8 cellular contexts compared by ENCODE assay signal in genomic region chr1:244863491-244864252, GRCh38. TPM values are rescaled to one million over a fixed set of nuclear protein-coding genes. Genes with fewer than 3 reads are reported as not detected.
DNase-seq lines count a peak whose midpoint lies in the region; ATAC-seq and TF ChIP-seq lines count a peak whose summit lies in the region.

No MANE protein-coding gene starts in this region.

- H3K36me3 ChIP-seq in gastrocnemius medialis: peaks cover 0 to 22% of the 10 kb centered on the region in 2 donors

- H3K4me1 ChIP-seq in gastrocnemius medialis: peaks cover 50 to 51% of the 10 kb centered on the region in 2 donors

- no peak for TF ChIP-seq CTCF in gastrocnemius medialis (IDR thresholded peaks at IDR 0.05 in 4 of 5, conservative IDR thresholded peaks at IDR 0.05 in 1 of 5)

- H3K4me1 Mint-ChIP-seq in activated T-helper 17 cell treated with anti-CD3 and anti-CD28 coated beads, Interleukin-2, amount 50 U/mL, for 72 hours: peaks cover 20% of the 10 kb centered on the region

- in situ Hi-C loops in gastrocnemius medialis (cut with MboI; ENCODE audit: low sequenced_read_pairs in 4 of 4): loop anchor here (10.0 to 25.0 kb wide), 4 partner anchors 99 to 1601 kb away; partner anchors contain the start of genes CEP170 (in 1 of the 4) and SDCCAG8 (in 1 of the 4)

- H3K4me3 Mint-ChIP-seq in activated T-helper 17 cell treated with anti-CD3 and anti-CD28 coated beads, Interleukin-2, amount 50 U/mL, for 72 hours: peak overlapping the region; percentile 95

- ATAC-seq in HG03469 (IDR thresholded peaks at IDR 0.05; ENCODE audit: unreplicated experiment) (peak; percentile 0), left cardiac atrium (peak; percentile 10 to 19), gastrocnemius medialis (peak; percentile 5 to 8)
- ATAC-seq in activated T-helper 17 cell treated with anti-CD3 and anti-CD28 coated beads, Interleukin-2, amount 50 U/mL, for 72 hours (replicated peaks): peak; percentile 6

- H3K27ac Mint-ChIP-seq in activated T-helper 17 cell treated with anti-CD3 and anti-CD28 coated beads, Interleukin-2, amount 50 U/mL, for 72 hours: peak overlapping the region; percentile 97

- no peaks in the 10 kb centered on the region for H3K9me3 ChIP-seq in gastrocnemius medialis

- DNase-seq in activated gamma-delta T cell (lab: John Stamatoyannopoulos, UW): peak; percentile 32
- DNase-seq in activated gamma-delta T cell treated with Interleukin-2 at 50 U/mL for 16 hours: no peak
- DNase-seq in left cardiac atrium: peak; percentile 57
- peak; percentile 23 to 37 for DNase-seq in gastrocnemius medialis
- no peak for DNase-seq in NCI-H187 treated with DMSO at 0.1 percent for 48 hours (lab: John Stamatoyannopoulos, UW)
- no peak for DNase-seq in NAMALWA (ENCODE audit: low spot score)

- H3K36me3 Mint-ChIP-seq in activated T-helper 17 cell treated with anti-CD3 and anti-CD28 coated beads, Interleukin-2, amount 50 U/mL, for 72 hours (ENCODE audit: low read depth): peaks cover 61% of the 10 kb centered on the region

- intact Hi-C loops in left cardiac atrium (cut with DNase I) (loop anchor here in 1 of 2 donors (1.0 to 5.0 kb wide), 3 partner anchors 29 to 179 kb away; partner anchors contain the start of gene COX20), gastrocnemius medialis (cut with DNase I; ENCODE audit: low total_unique reads) (loop anchor here (1.0 to 10.0 kb wide), 8 partner anchors 28 to 1609 kb away; partner anchors contain the start of genes CEP170, COX20, DESI2 and SDCCAG8)

- H3K4me3 ChIP-seq in gastrocnemius medialis: peak overlapping the region; percentile 82 to 92 (median 86)

- H3K27me3 Mint-ChIP-seq in activated T-helper 17 cell treated with anti-CD3 and anti-CD28 coated beads, Interleukin-2, amount 50 U/mL, for 72 hours: no peaks in the 10 kb centered on the region

- TF ChIP-seq POLR2A in gastrocnemius medialis (IDR thresholded peaks at IDR 0.05): peak in 1 of 2 donors; percentile 36

- peak overlapping the region; percentile 93 to 100 (median 100) for H3K27ac ChIP-seq in gastrocnemius medialis

- no peaks in the 10 kb centered on the region for H3K27me3 ChIP-seq in gastrocnemius medialis

- no peaks in the 10 kb centered on the region for H3K9me3 Mint-ChIP-seq in activated T-helper 17 cell treated with anti-CD3 and anti-CD28 coated beads, Interleukin-2, amount 50 U/mL, for 72 hours

RNA-seq across cellular contexts. Expression of gene HNRNPU, which starts 0.7 kb away (rescaled TPM):
- 100 to 1,000 TPM; 336 to 438 TPM for total RNA-seq in activated T-helper 17 cell treated with anti-CD3 and anti-CD28 coated beads, Interleukin-2, amount 50 U/mL, for 72 hours
- total RNA-seq in left cardiac atrium: 100 to 1,000 TPM; 167 to 204 TPM
- total RNA-seq in gastrocnemius medialis: 100 to 1,000 TPM; 167 to 243 (median 207) TPM

RNA-seq across cellular contexts. Expression of gene COX20, which starts 28.2 kb away (rescaled TPM):
- total RNA-seq in activated T-helper 17 cell treated with anti-CD3 and anti-CD28 coated beads, Interleukin-2, amount 50 U/mL, for 72 hours: 10 to 100 TPM; 38.7 to 43.1 TPM
- 10 to 100 TPM; 61.2 to 73.1 TPM for total RNA-seq in left cardiac atrium
- total RNA-seq in gastrocnemius medialis: 10 to 100 TPM; 22.7 to 72.0 (median 35.4) TPM

Comparison
In these comparisons a context has a peak if more than half of its experiments do, and no peak if none do; other contexts are left out.
1. DNase-seq: peak in activated gamma-delta T cell (single experiment), left cardiac atrium (single experiment) and gastrocnemius medialis (2 of 2); none in activated gamma-delta T cell treated with Interleukin-2 at 50 U/mL for 16 hours (single experiment), NCI-H187 treated with DMSO at 0.1 percent for 48 hours (single experiment) and NAMALWA (single experiment).
2. Peak in every context shown above with its lines, with median percentiles within 50 percentile points of each other: ATAC-seq.